Comparison of ENCODE assay signal across 8 cellular contexts in the genomic region with DNA sequence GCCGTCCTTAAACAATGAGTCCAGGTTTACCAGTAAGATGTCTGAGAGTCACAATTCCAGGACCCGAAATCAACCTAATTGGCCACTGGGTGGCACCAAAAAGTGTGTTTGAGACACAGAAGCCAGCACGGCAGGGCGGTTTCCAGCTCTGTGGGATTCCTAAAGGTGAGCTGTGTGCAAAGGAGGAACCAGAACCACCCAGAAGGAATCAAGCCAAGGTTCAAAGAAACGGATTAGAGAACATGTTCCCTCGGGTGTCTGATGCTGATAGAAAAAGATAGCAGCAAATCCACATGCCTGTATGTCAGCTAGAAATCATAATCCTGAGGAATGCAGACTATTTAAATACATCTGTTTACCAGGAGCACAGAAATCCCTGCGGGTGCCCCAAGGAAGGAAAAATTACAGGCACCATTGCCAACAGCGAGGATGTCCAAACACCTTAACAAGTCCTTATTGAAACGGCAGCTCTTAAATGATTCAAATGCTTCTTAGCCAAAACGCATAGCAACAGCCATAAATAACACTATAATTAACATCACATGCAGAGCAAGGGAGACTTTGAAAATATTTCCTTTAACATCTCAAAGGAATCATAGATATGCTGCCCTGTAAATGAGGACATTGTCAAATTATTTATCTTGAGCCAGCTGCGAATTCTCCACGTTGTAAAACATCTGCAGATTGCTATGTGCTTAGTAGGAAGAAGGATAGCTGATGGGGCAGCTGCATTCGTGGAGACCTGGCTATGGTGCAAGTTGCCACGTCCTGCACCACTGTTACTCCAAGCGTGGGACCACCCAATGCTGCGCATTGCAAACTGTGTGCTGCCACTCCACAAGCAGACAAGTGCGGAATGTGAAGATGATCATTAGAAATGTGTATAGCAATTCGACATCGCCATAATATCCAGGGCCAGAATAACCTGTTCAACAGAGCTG.
A peak's percentile ranks its signal among the peaks of the same experiment; 100 is the strongest.
DNase-seq lines count a peak whose midpoint lies in the region; ATAC-seq and TF ChIP-seq lines count a peak whose summit lies in the region.

No MANE protein-coding gene starts in this region.

- POLR2A ChIA-PET in GM10248 (lab: Yijun Ruan, JAX) = no interaction called here

- DNase-seq in GM10248 (ENCODE audit: extremely low spot score) (peak; percentile 69), HFFc6 (peak; percentile 94), NCI-H146 treated with DMSO at 0.1 percent for 48 hours (lab: John Stamatoyannopoulos, UW; ENCODE audit: unreplicated experiment) (peak; percentile 60), T-helper 2 cell (peak in 4 of 5 experiments; percentile 2 to 30 (median 26)), T47D (ENCODE audit: low read depth in 1 of 2, low spot score in 1 of 2) (peak; percentile 51 to 90), inferior parietal cortex (ENCODE audit: extremely low spot score) (peak; percentile 88)
- peak; percentile 67 for DNase-seq in stimulated activated CD4-positive, alpha-beta T cell treated with anti-CD3 and anti-CD28 coated beads, Interleukin-15, amount 100 ng/mL, for 24 hours

- ATAC-seq in GM18870 (IDR thresholded peaks at IDR 0.05; ENCODE audit: unreplicated experiment) = no peak

- CTCF ChIA-PET in GM10248 (lab: Yijun Ruan, JAX) = interaction anchor here (0.7 to 8.0 kb wide), 16 partner anchors 13 to 569 kb away, joined by 3 to 67 read pairs (median 4); no protein-coding TSS in a partner anchor

- H3K36me3 Mint-ChIP-seq in HFFc6 (ENCODE audit: low read depth) = no peaks in the 10 kb centered on the region

- H3K4me3 Mint-ChIP-seq in HFFc6 = peak overlapping the region; percentile 63

- in situ Hi-C loops in T47D (cut with HindIII; ENCODE audit: low pct_unique_long_range_greater_than_20kb, low sequenced_read_pairs) = no loop called here

- peaks cover 21% of the 10 kb centered on the region for H3K27me3 Mint-ChIP-seq in HFFc6 (ENCODE audit: insufficient read depth)

- H3K4me1 Mint-ChIP-seq in HFFc6 (ENCODE audit: low read depth) = peaks cover 45% of the 10 kb centered on the region

- TF ChIP-seq CTCF in GM10248 (IDR thresholded peaks at IDR 0.05; ENCODE audit: control extremely low read depth, extremely low read depth, low read depth, missing control alignments) (peak; percentile 68), HFFc6 (IDR thresholded peaks at IDR 0.05) (peak; percentile 91)

- no peaks in the 10 kb centered on the region for H3K9me3 Mint-ChIP-seq in HFFc6

- peak overlapping the region; percentile 79 for H3K27ac Mint-ChIP-seq in HFFc6

Comparison
In these comparisons a context has a peak if more than half of its experiments do, and no peak if none do; other contexts are left out.
1. DNase-seq: peak in every context shown above with its lines; median percentile 94 in HFFc6; 88 in inferior parietal cortex; 70 in T47D; 69 in GM10248; 67 in stimulated activated CD4-positive, alpha-beta T cell treated with anti-CD3 and anti-CD28 coated beads, Interleukin-15, amount 100 ng/mL, for 24 hours; 60 in NCI-H146 treated with DMSO at 0.1 percent for 48 hours; 26 in T-helper 2 cell.